8 cellular contexts compared by ENCODE assay signal in the genomic region with DNA sequence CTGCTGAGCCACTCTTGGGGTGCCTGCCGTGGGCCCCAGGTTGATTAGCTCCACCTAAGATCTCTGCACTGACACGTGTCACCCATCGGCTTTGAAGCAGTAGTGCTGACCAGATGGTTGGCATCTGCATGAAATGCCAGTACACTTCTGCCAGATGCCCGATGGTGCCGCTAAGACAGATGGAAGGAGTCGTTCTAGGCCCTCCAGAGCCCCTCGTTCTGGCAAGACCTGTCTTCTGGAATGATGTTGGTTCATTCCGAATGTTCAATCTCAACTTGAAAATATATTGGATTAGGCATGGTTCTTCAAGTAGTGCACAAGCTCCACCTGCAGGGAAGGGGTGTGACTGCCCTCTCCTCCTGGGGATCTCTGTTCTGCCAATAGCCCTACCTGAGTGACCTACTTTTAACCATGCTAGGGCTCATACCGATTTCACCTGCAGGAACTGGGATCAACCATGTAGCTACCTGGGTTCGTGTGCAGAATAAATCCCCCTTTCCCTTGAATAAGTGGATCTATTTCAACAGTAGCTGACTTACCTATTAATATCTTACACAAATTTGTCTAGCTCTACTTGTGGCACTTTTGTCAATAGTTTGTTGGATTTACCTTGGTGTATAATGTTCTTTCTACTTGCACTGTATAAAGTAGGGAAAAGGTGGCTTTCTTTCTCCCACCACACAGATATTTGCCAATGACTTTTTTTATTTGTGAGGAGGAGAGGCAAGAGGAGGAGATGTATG.
DNase-seq lines count a peak whose midpoint lies in the region; ATAC-seq and TF ChIP-seq lines count a peak whose summit lies in the region.

No MANE protein-coding gene starts in this region.

- H3K27me3 Mint-ChIP-seq in neural crest cell (ENCODE audit: low read depth) = peaks cover 2% of the 10 kb centered on the region
- no peaks in the 10 kb centered on the region for H3K27me3 Mint-ChIP-seq in activated CD8-positive, alpha-beta T cell treated with anti-CD3 and anti-CD28 coated beads, Interleukin-2, amount 10 ng/mL, durations not matched to agents 7 days and 5 days (ENCODE audit: low read depth)

- H3K4me3 Mint-ChIP-seq in neural crest cell = no peak overlapping the region
- H3K4me3 Mint-ChIP-seq in activated CD8-positive, alpha-beta T cell treated with anti-CD3 and anti-CD28 coated beads, Interleukin-2, amount 10 ng/mL, durations not matched to agents 7 days and 5 days = no peak overlapping the region

- peak; percentile 80 for TF ChIP-seq CTCF in LNCaP clone FGC (IDR thresholded peaks at IDR 0.05; ENCODE audit: control insufficient read depth, extremely low read depth, insufficient read depth)
- TF ChIP-seq CTCF in neural crest cell (conservative IDR thresholded peaks at IDR 0.05) = peak; percentile 57

- H3K36me3 Mint-ChIP-seq in neural crest cell (ENCODE audit: low read depth) = no peaks in the 10 kb centered on the region
- no peaks in the 10 kb centered on the region for H3K36me3 Mint-ChIP-seq in activated CD8-positive, alpha-beta T cell treated with anti-CD3 and anti-CD28 coated beads, Interleukin-2, amount 10 ng/mL, durations not matched to agents 7 days and 5 days (ENCODE audit: low read depth)

- ATAC-seq in GM19351 (IDR thresholded peaks at IDR 0.05; ENCODE audit: unreplicated experiment) = no peak
- ATAC-seq in HG02852 (IDR thresholded peaks at IDR 0.05; ENCODE audit: unreplicated experiment) = no peak
- no peak for ATAC-seq in activated CD8-positive, alpha-beta T cell treated with anti-CD3 and anti-CD28 coated beads, Interleukin-2, amount 10 ng/mL, durations not matched to agents 7 days and 5 days

- H3K4me3 ChIP-seq in LNCaP clone FGC (ENCODE audit: low read depth, low read length) = no peak overlapping the region

- no peaks in the 10 kb centered on the region for H3K4me1 Mint-ChIP-seq in neural crest cell
- H3K4me1 Mint-ChIP-seq in activated CD8-positive, alpha-beta T cell treated with anti-CD3 and anti-CD28 coated beads, Interleukin-2, amount 10 ng/mL, durations not matched to agents 7 days and 5 days (ENCODE audit: low read depth) = no peaks in the 10 kb centered on the region

- no peaks in the 10 kb centered on the region for H3K9me3 Mint-ChIP-seq in neural crest cell
- H3K9me3 Mint-ChIP-seq in activated CD8-positive, alpha-beta T cell treated with anti-CD3 and anti-CD28 coated beads, Interleukin-2, amount 10 ng/mL, durations not matched to agents 7 days and 5 days (ENCODE audit: insufficient read depth) = no peaks in the 10 kb centered on the region

- POLR2A ChIA-PET in activated CD8-positive, alpha-beta T cell treated with anti-CD3 and anti-CD28 coated beads, Interleukin-2, amount 10 ng/mL, durations not matched to agents 7 days and 5 days (lab: Charles Lee) = no interaction called here

- peak; percentile 8 for DNase-seq in Caki2 (ENCODE audit: low read depth)
- DNase-seq in LNCaP clone FGC (ENCODE audit: low read depth) = no peak
- peak; percentile 33 for DNase-seq in cerebellar cortex (ENCODE audit: low spot score)
- no peak for DNase-seq in neural crest cell (ENCODE audit: low read depth, low spot score)
- no peak for DNase-seq in stimulated activated CD4-positive, alpha-beta T cell treated with anti-CD3 and anti-CD28 coated beads, Interleukin-1b, Interleukin-23, amount 100 ng/mL, for 48 hours
- DNase-seq in activated CD8-positive, alpha-beta T cell treated with anti-CD3 and anti-CD28 coated beads, Interleukin-2, amount 10 ng/mL, durations not matched to agents 7 days and 5 days = no peak

- CTCF ChIA-PET in activated CD8-positive, alpha-beta T cell treated with anti-CD3 and anti-CD28 coated beads, Interleukin-2, amount 10 ng/mL, durations not matched to agents 7 days and 5 days (lab: Charles Lee) = no interaction called here

- in situ Hi-C loops in Caki2 (cut with HindIII; ENCODE audit: low pct_unique_long_range_greater_than_20kb, low sequenced_read_pairs) = no loop called here

- H3K27ac Mint-ChIP-seq in neural crest cell (ENCODE audit: unreplicated experiment) = no peak overlapping the region
- no peak overlapping the region for H3K27ac Mint-ChIP-seq in activated CD8-positive, alpha-beta T cell treated with anti-CD3 and anti-CD28 coated beads, Interleukin-2, amount 10 ng/mL, durations not matched to agents 7 days and 5 days

Comparison
In these comparisons a context has a peak if more than half of its experiments do, and no peak if none do; other contexts are left out.
1. DNase-seq: peak in Caki2 (single experiment) and cerebellar cortex (single experiment); none in LNCaP clone FGC (single experiment), neural crest cell (single experiment), stimulated activated CD4-positive, alpha-beta T cell treated with anti-CD3 and anti-CD28 coated beads, Interleukin-1b, Interleukin-23, amount 100 ng/mL, for 48 hours (single experiment) and activated CD8-positive, alpha-beta T cell treated with anti-CD3 and anti-CD28 coated beads, Interleukin-2, amount 10 ng/mL, durations not matched to agents 7 days and 5 days (single experiment).